Comparison of ENCODE assay signal across 1 cellular context in the genomic region with DNA sequence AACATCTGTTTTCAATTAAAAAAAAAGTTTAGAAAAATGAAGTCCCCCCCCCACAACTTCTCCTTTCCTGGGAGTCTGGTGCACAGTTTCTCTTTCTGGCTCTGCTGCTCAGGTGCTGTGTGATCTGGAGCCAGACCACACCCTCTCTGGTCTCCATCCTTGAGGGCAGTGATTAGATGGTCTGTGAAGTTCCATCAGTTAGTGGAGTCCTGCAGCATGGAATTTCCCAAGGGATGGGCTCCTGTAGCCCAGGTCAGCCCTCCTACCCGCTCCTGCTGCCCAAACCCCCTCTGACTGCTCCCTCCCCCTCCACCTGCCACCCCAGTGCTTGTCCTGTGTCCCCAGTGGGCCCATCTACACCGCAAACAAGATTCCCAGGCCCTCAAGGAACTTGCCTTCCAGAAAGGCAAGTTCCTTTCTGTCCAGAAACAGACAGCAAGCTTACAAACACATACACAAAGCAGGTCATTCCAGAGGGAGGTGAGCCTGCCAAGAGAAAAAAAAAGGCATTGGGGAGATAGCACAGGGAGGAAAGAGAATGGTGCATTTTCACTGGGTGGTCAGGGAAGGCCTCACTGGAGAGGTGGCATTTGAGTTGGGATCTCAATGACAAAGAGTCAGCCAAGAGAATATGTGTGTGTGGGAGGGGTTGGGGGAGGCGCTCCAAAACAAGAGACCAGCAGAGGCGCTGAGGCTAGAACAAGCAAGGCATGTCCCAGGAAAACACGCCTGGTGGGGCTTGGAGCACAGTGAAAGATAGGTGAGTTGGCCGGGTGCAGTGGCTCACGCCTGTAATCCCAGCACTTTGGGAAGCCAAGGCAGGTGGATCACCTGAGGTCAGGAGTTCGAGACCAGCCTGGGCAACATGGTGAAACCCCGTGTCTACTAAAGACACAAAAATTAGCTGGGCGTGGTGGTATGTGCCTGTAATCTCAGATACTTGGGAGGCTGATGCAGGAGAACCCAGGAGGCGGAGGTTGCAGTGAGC.
TF ChIP-seq lines count a peak whose summit lies in the region.

No MANE protein-coding gene starts in this region.

TF ChIP-seq in HepG2, 621 proteins besides CTCF, POLR2A, EP300 and RAD21:
- TF ChIP-seq ELF3 (CRISPR knock-in tag; IDR thresholded peaks at IDR 0.05) (no peak), ZNF768 (CRISPR knock-in tag; IDR thresholded peaks at IDR 0.05) (peak; percentile 61)
